In genomic region chr11:132496341-132496740, GRCh38 we compare ENCODE assay signal across 21 cellular contexts.
A peak's percentile ranks its signal among the peaks of the same experiment; 100 is the strongest.
DNase-seq lines count a peak whose midpoint lies in the region; ATAC-seq and TF ChIP-seq lines count a peak whose summit lies in the region.
"Had no signal": no experiment of that assay in that cellular context is flagged by ENCODE, and none has a peak within 500 bp of the region (broad histone marks: within the 10 kb centered on the region; RNA-seq: fewer than 3 reads in every experiment).

No MANE protein-coding gene starts in this region.

- H3K4me1 ChIP-seq in adrenal gland (replicated peaks in 1 of 2) (no peaks in the 10 kb centered on the region), osteoblast (ENCODE audit: insufficient read depth, low read length) (no peaks in the 10 kb centered on the region)
- H3K4me1 ChIP-seq: heart right ventricle, upper lobe of right lung had no signal

- intact Hi-C loops in adrenal gland (cut with DNase I), result no loop called here

- TF ChIP-seq POLR2A in adrenal gland (IDR thresholded peaks at IDR 0.05), result no peak

- H3K36me3 Mint-ChIP-seq in activated T-cell treated with anti-CD3 and anti-CD28 coated beads, Interleukin-2, amount 50 U/mL, for 72 hours (ENCODE audit: insufficient read depth in 2 of 2), result no peaks in the 10 kb centered on the region
- H3K36me3 Mint-ChIP-seq: activated naive CD8-positive, alpha-beta T cell treated with anti-CD3 and anti-CD28 coated beads for 36 hours; CD4-positive, CD25-positive, alpha-beta regulatory T cell; stimulated activated naive B cell treated with anti-CD40 and anti-IgM and Interleukin-4, amounts not matched to agents 10 μg/mL and 1 μg/mL and 100 μg/mL, for 72 hours had no signal

- no peak overlapping the region for H2AFZ ChIP-seq in osteoblast (ENCODE audit: low read length)

- H3K9me3 Mint-ChIP-seq in activated T-cell treated with anti-CD3 and anti-CD28 coated beads, Interleukin-2, amount 50 U/mL, for 72 hours, result peaks cover 3 to 9% of the 10 kb centered on the region in 2 donors
- H3K9me3 Mint-ChIP-seq: activated naive CD8-positive, alpha-beta T cell treated with anti-CD3 and anti-CD28 coated beads for 36 hours had no signal

- H3K27me3 Mint-ChIP-seq in activated T-cell treated with anti-CD3 and anti-CD28 coated beads, Interleukin-2, amount 50 U/mL, for 72 hours (ENCODE audit: low read depth), result no peaks in the 10 kb centered on the region
- H3K27me3 Mint-ChIP-seq: activated CD8-positive, alpha-beta T cell treated with anti-CD3 and anti-CD28 coated beads for 36 hours; activated naive CD8-positive, alpha-beta T cell treated with anti-CD3 and anti-CD28 coated beads for 36 hours; CD4-positive, CD25-positive, alpha-beta regulatory T cell; stimulated activated naive B cell treated with anti-CD40 and anti-IgM and Interleukin-4, amounts not matched to agents 10 μg/mL and 1 μg/mL and 100 μg/mL, for 72 hours had no signal

- TF ChIP-seq CTCF in adrenal gland (IDR thresholded peaks at IDR 0.05), result no peak
- TF ChIP-seq CTCF in osteoblast (IDR thresholded peaks at IDR 0.05; ENCODE audit: extremely low read depth, low read depth, low read length), result no peak

- H3K9me3 ChIP-seq in MG63 (no peaks in the 10 kb centered on the region), adrenal gland (replicated peaks in 1 of 3) (no peaks in the 10 kb centered on the region), osteoblast (ENCODE audit: low read depth, low read length) (no peaks in the 10 kb centered on the region)
- H3K9me3 ChIP-seq: upper lobe of right lung had no signal

- H3K4me1 Mint-ChIP-seq in activated T-cell treated with anti-CD3 and anti-CD28 coated beads, Interleukin-2, amount 50 U/mL, for 72 hours (ENCODE audit: low read depth), result no peaks in the 10 kb centered on the region
- H3K4me1 Mint-ChIP-seq: activated naive CD8-positive, alpha-beta T cell treated with anti-CD3 and anti-CD28 coated beads for 36 hours; CD4-positive, CD25-positive, alpha-beta regulatory T cell; stimulated activated naive B cell treated with anti-CD40 and anti-IgM and Interleukin-4, amounts not matched to agents 10 μg/mL and 1 μg/mL and 100 μg/mL, for 72 hours had no signal

- H3K4me3 Mint-ChIP-seq in activated T-cell treated with anti-CD3 and anti-CD28 coated beads, Interleukin-2, amount 50 U/mL, for 72 hours, result no peak overlapping the region
- H3K4me3 Mint-ChIP-seq: activated CD8-positive, alpha-beta T cell treated with anti-CD3 and anti-CD28 coated beads for 36 hours; activated naive CD8-positive, alpha-beta T cell treated with anti-CD3 and anti-CD28 coated beads for 36 hours; CD4-positive, CD25-positive, alpha-beta regulatory T cell; neural crest cell; stimulated activated naive B cell treated with anti-CD40 and anti-IgM and Interleukin-4, amounts not matched to agents 10 μg/mL and 1 μg/mL and 100 μg/mL, for 72 hours had no signal

- no peak overlapping the region for H3K27ac ChIP-seq in adrenal gland
- H3K27ac ChIP-seq in osteoblast (ENCODE audit: low read depth, low read length), result no peak overlapping the region
- H3K27ac ChIP-seq: heart right ventricle, upper lobe of right lung had no signal

- H3K36me3 ChIP-seq in MG63 (no peaks in the 10 kb centered on the region), adrenal gland (replicated peaks in 1 of 2) (no peaks in the 10 kb centered on the region), osteoblast (ENCODE audit: insufficient read depth, low read length) (no peaks in the 10 kb centered on the region)
- H3K36me3 ChIP-seq: heart right ventricle, upper lobe of right lung had no signal

- no peaks in the 10 kb centered on the region for H4K20me1 ChIP-seq in osteoblast (ENCODE audit: insufficient read depth, low read length)

- H3K27me3 ChIP-seq in MG63, result no peaks in the 10 kb centered on the region
- H3K27me3 ChIP-seq in adrenal gland, result no peaks in the 10 kb centered on the region
- no peaks in the 10 kb centered on the region for H3K27me3 ChIP-seq in osteoblast (ENCODE audit: insufficient read depth, low read length)
- H3K27me3 ChIP-seq: heart right ventricle, upper lobe of right lung had no signal

- no peak overlapping the region for H3K27ac Mint-ChIP-seq in activated T-cell treated with anti-CD3 and anti-CD28 coated beads, Interleukin-2, amount 50 U/mL, for 72 hours
- H3K27ac Mint-ChIP-seq: activated CD8-positive, alpha-beta T cell treated with anti-CD3 and anti-CD28 coated beads for 36 hours; activated naive CD8-positive, alpha-beta T cell treated with anti-CD3 and anti-CD28 coated beads for 36 hours; CD4-positive, CD25-positive, alpha-beta regulatory T cell; stimulated activated naive B cell treated with anti-CD40 and anti-IgM and Interleukin-4, amounts not matched to agents 10 μg/mL and 1 μg/mL and 100 μg/mL, for 72 hours had no signal

- ATAC-seq in activated T-cell treated with anti-CD3 and anti-CD28 coated beads, Interleukin-2, amount 50 U/mL, for 72 hours (replicated peaks in 1 of 2), result no peak
- ATAC-seq: activated CD8-positive, alpha-beta T cell treated with anti-CD3 and anti-CD28 coated beads for 36 hours; heart right ventricle; stimulated activated naive B cell treated with anti-CD40 and anti-IgM and Interleukin-4, amounts not matched to agents 10 μg/mL and 1 μg/mL and 100 μg/mL, for 72 hours; upper lobe of right lung had no signal

- H3K4me3 ChIP-seq in MG63, result no peak overlapping the region
- H3K4me3 ChIP-seq in adrenal gland, result no peak overlapping the region
- H3K4me3 ChIP-seq in osteoblast (ENCODE audit: insufficient read depth, low read length), result no peak overlapping the region
- H3K4me3 ChIP-seq: heart right ventricle, upper lobe of right lung had no signal

- H3K4me2 ChIP-seq in osteoblast (ENCODE audit: insufficient read depth, low read length), result no peak overlapping the region

- DNase-seq in NCI-H187 (lab: John Stamatoyannopoulos, UW), result peak; percentile 20 to 40
- no peak for DNase-seq in NCI-H187 treated with DMSO at 0.1 percent for 48 hours (lab: John Stamatoyannopoulos, UW)
- peak; percentile 72 for DNase-seq in MG63
- DNase-seq in adrenal gland, result peak in 6 of 7 donors; percentile 30 to 63 (median 56)
- peak; percentile 1 for DNase-seq in osteoblast (ENCODE audit: insufficient read length, low spot score, missing footprints)
- no peak for DNase-seq in activated T-cell treated with anti-CD3 and anti-CD28 coated beads, Interleukin-2, amount 50 U/mL, for 72 hours
- DNase-seq in activated effector memory CD4-positive, alpha-beta T cell treated with Interleukin-2 at 50 U/mL for 16 hours, result no peak
- no peak for DNase-seq in AML-193 (lab: John Stamatoyannopoulos, UW)
- DNase-seq: 8988T; activated CD8-positive, alpha-beta T cell treated with anti-CD3 and anti-CD28 coated beads for 36 hours; activated naive CD8-positive, alpha-beta T cell treated with anti-CD3 and anti-CD28 coated beads for 36 hours; activated T-cell treated with anti-CD3 and anti-CD28 coated beads, Interleukin-2, amount 50 U/mL, for 48 hours; CD4-positive, CD25-positive, alpha-beta regulatory T cell; effector CD4-positive, alpha-beta T cell; heart right ventricle; midbrain; NK-92 treated with Interleukin-12 subunit alpha and Interleukin-12 subunit beta, amount 100 ng/mL, for 24 hours; stimulated activated CD4-positive, alpha-beta T cell treated with anti-CD3 and anti-CD28 coated beads, Interleukin-15, amount 100 ng/mL, for 24 hours; stimulated activated naive B cell treated with anti-CD40 and anti-IgM and Interleukin-4, amounts not matched to agents 10 μg/mL and 1 μg/mL and 100 μg/mL, for 72 hours; upper lobe of right lung had no signal

- no peaks in the 10 kb centered on the region for H3K79me2 ChIP-seq in osteoblast (ENCODE audit: insufficient read depth, low read length)

Comparison
In these comparisons a context has a peak if more than half of its experiments do, and no peak if none do; other contexts are left out.
1. DNase-seq: peak in NCI-H187 (2 of 2), MG63 (single experiment), adrenal gland (6 of 7) and osteoblast (single experiment); none in NCI-H187 treated with DMSO at 0.1 percent for 48 hours (single experiment), activated T-cell treated with anti-CD3 and anti-CD28 coated beads, Interleukin-2, amount 50 U/mL, for 72 hours (0 of 2), activated effector memory CD4-positive, alpha-beta T cell treated with Interleukin-2 at 50 U/mL for 16 hours (single experiment) and AML-193 (0 of 2).